Comparison of ENCODE assay signal across 26 cellular contexts in genomic region chr16:72369273-72369672, GRCh38.
DNase-seq lines count a peak whose midpoint lies in the region; ATAC-seq, FAIRE-seq and TF ChIP-seq lines count a peak whose summit lies in the region.
"Had no signal": no experiment of that assay in that cellular context is flagged by ENCODE, and none has a peak within 500 bp of the region (broad histone marks: within the 10 kb centered on the region; RNA-seq: fewer than 3 reads in every experiment).

No MANE protein-coding gene starts in this region.

- H3K27me3 ChIP-seq in trophoblast cell (ENCODE audit: insufficient read depth, low read length) (no peaks in the 10 kb centered on the region), MG63 (no peaks in the 10 kb centered on the region), dorsolateral prefrontal cortex (no peaks in the 10 kb centered on the region)
- H3K27me3 ChIP-seq: BE2C; BLaER1 treated with 17β-estradiol and CSF1 and Interleukin-3, amounts not matched to agents 10 nM and 100 nM had no signal

- no peak overlapping the region for H3K4me3 ChIP-seq in trophoblast cell (ENCODE audit: low read depth, low read length)
- no peak overlapping the region for H3K4me3 ChIP-seq in MG63
- H3K4me3 ChIP-seq in dorsolateral prefrontal cortex, result no peak overlapping the region
- H3K4me3 ChIP-seq: A549; BLaER1 treated with 17β-estradiol and CSF1 and Interleukin-3, amounts not matched to agents 10 nM and 100 nM; GM12878; HAP-1 had no signal

- DNase-seq in HTR-8/SVneo (ENCODE audit: insufficient read length, low spot score) (no peak), WTC11 (ENCODE audit: low spot score) (no peak), nephron progenitor cell (no peak), trophoblast cell (no peak), MG63 (no peak), dorsolateral prefrontal cortex (no peak), GM19238 (ENCODE audit: insufficient read length, low spot score) (no peak)
- DNase-seq in stimulated activated CD4-positive, alpha-beta T cell treated with anti-CD3 and anti-CD28 coated beads, Interleukin-12 subunit alpha, Interleukin-12 subunit beta, amount 100 ng/mL, for 4 hours, result no peak
- DNase-seq: 8988T; ACHN; AML-193; BE2C; CD4-positive, alpha-beta T cell; CD8-positive, alpha-beta memory T cell; DMS 273 treated with DMSO at 0.1 percent for 48 hours; DMS79; EL; GDM1; GOT3; HFFc6 had no signal

- H2AFZ ChIP-seq in trophoblast cell (ENCODE audit: insufficient read depth, low read length, poor library complexity), result no peak overlapping the region

- peaks cover 7 to 17% of the 10 kb centered on the region in 2 experiments for H3K4me1 ChIP-seq in trophoblast cell (ENCODE audit: control insufficient read depth in 1 of 2, insufficient read depth in 2 of 2, low read length in 2 of 2)

- no peak overlapping the region for H2AK5ac ChIP-seq in trophoblast cell (ENCODE audit: low read length)

- H2BK5ac ChIP-seq in trophoblast cell (ENCODE audit: low read depth, low read length, poor library complexity), result no peak overlapping the region

- no peaks in the 10 kb centered on the region for H3K79me2 ChIP-seq in trophoblast cell (ENCODE audit: control insufficient read depth, insufficient read depth, low read length, poor library complexity)

- no peak overlapping the region for H3K9ac ChIP-seq in trophoblast cell (ENCODE audit: low read length)
- H3K9ac ChIP-seq: BLaER1 treated with 17β-estradiol and CSF1 and Interleukin-3, amounts not matched to agents 10 nM and 100 nM had no signal

- H2BK120ac ChIP-seq in trophoblast cell (ENCODE audit: insufficient read depth, low read length, poor library complexity), result peak overlapping the region; percentile 37

- H3K27ac ChIP-seq in trophoblast cell (ENCODE audit: low read depth, low read length) (no peak overlapping the region), dorsolateral prefrontal cortex (no peak overlapping the region)
- H3K27ac ChIP-seq: A549; BLaER1 treated with 17β-estradiol and CSF1 and Interleukin-3, amounts not matched to agents 10 nM and 100 nM had no signal

- CTCF ChIA-PET in WTC11 (lab: Charles Lee), result no interaction called here

- H3K79me1 ChIP-seq in trophoblast cell (ENCODE audit: low read length), result peaks cover 4% of the 10 kb centered on the region

- H2BK12ac ChIP-seq in trophoblast cell (ENCODE audit: low read length), result peak overlapping the region; percentile 34

- H3K27me3 Mint-ChIP-seq in WTC11 (ENCODE audit: low read depth) (no peaks in the 10 kb centered on the region), nephron progenitor cell (ENCODE audit: low read depth, poor library complexity) (peaks cover 4% of the 10 kb centered on the region)
- H3K27me3 Mint-ChIP-seq: CD4-positive, alpha-beta T cell had no signal

- H3K4ac ChIP-seq in trophoblast cell (ENCODE audit: low read depth, low read length), result no peak overlapping the region

- POLR2A ChIA-PET in WTC11 (lab: Charles Lee), result no interaction called here

- no CpG with 5 or more reads among the region's 1 CpG for WGBS in trophoblast cell (ENCODE audit: extremely low coverage, insufficient coverage, insufficient read length)

- H3K36me3 ChIP-seq in trophoblast cell (ENCODE audit: control insufficient read depth in 1 of 2, insufficient read depth in 2 of 2, low read length in 2 of 2) (no peaks in the 10 kb centered on the region), MG63 (no peaks in the 10 kb centered on the region)
- H3K36me3 ChIP-seq: BE2C, HAP-1 had no signal

- no peak overlapping the region for H4K12ac ChIP-seq in trophoblast cell (ENCODE audit: low read depth, low read length)

- no peaks in the 10 kb centered on the region for H3K9me3 ChIP-seq in trophoblast cell (ENCODE audit: insufficient read depth, low read depth, low read length)
- no peaks in the 10 kb centered on the region for H3K9me3 ChIP-seq in MG63
- H3K9me3 ChIP-seq: BE2C, HAP-1 had no signal

- no peak overlapping the region for H4K8ac ChIP-seq in trophoblast cell (ENCODE audit: low read depth, low read length)

- H3K4me3 Mint-ChIP-seq in WTC11 (no peak overlapping the region), nephron progenitor cell (no peak overlapping the region)
- H3K4me3 Mint-ChIP-seq: CD14-positive monocyte; CD4-positive, alpha-beta T cell; CD8-positive, alpha-beta memory T cell; HFFc6 had no signal

- H3K14ac ChIP-seq in trophoblast cell (ENCODE audit: low read length), result no peak overlapping the region

- no peak overlapping the region for H3K18ac ChIP-seq in trophoblast cell (ENCODE audit: low read length)

- H3K36me3 Mint-ChIP-seq in WTC11, result no peaks in the 10 kb centered on the region
- H3K36me3 Mint-ChIP-seq in nephron progenitor cell (ENCODE audit: low read depth), result peaks cover 34% of the 10 kb centered on the region

- TF ChIP-seq CTCF in WTC11 (IDR thresholded peaks at IDR 0.05) (no peak), nephron progenitor cell (IDR thresholded peaks at IDR 0.05) (no peak), dorsolateral prefrontal cortex (IDR thresholded peaks at IDR 0.05 in 54 of 56, conservative IDR thresholded peaks at IDR 0.05 in 2 of 56; ENCODE audit: low read depth in 1 of 56, partially characterized antibody in 56 of 56) (no peak)

- peaks cover 3% of the 10 kb centered on the region; the same call in 1 of the 2 replicates for H3K9me3 Mint-ChIP-seq in WTC11
- H3K9me3 Mint-ChIP-seq in nephron progenitor cell, result peaks cover 29% of the 10 kb centered on the region
- H3K9me3 Mint-ChIP-seq: CD4-positive, alpha-beta T cell had no signal

- H3K4me1 Mint-ChIP-seq in WTC11 (peaks cover 45% of the 10 kb centered on the region), nephron progenitor cell (peaks cover 10% of the 10 kb centered on the region)
- H3K4me1 Mint-ChIP-seq: CD14-positive monocyte; CD8-positive, alpha-beta memory T cell had no signal

- H4K91ac ChIP-seq in trophoblast cell (ENCODE audit: low read depth, low read length), result no peak overlapping the region

- no peak overlapping the region for H3K23ac ChIP-seq in trophoblast cell (ENCODE audit: low read length)

- intact Hi-C loops in dorsolateral prefrontal cortex (cut with DNase I), result no loop called here

- H3K4me2 ChIP-seq in trophoblast cell (ENCODE audit: low read length), result no peak overlapping the region
- H3K4me2 ChIP-seq: A549; BLaER1 treated with 17β-estradiol and CSF1 and Interleukin-3, amounts not matched to agents 10 nM and 100 nM had no signal

- FAIRE-seq in HTR-8/SVneo (lab: Jason Lieb, UNC), result peak; percentile 74
- FAIRE-seq: A549, D721Med, GM12878 had no signal

- ATAC-seq in WTC11, result no peak
- ATAC-seq: A549, GM12878 had no signal

- peak overlapping the region; percentile 40; the same call in 1 of the 2 replicates for H3K27ac Mint-ChIP-seq in WTC11
- H3K27ac Mint-ChIP-seq in nephron progenitor cell, result peak overlapping the region; percentile 72
- H3K27ac Mint-ChIP-seq: CD4-positive, alpha-beta T cell; CD8-positive, alpha-beta memory T cell; HFFc6 had no signal

TF ChIP-seq in WTC11, 78 proteins besides CTCF, POLR2A, EP300 and RAD21:
- TF ChIP-seq CREM (CRISPR knock-in tag; IDR thresholded peaks at IDR 0.05) (no peak), TP53 (CRISPR knock-in tag; IDR thresholded peaks at IDR 0.05) (no peak), ZNF138 (CRISPR knock-in tag; conservative IDR thresholded peaks at IDR 0.05) (no peak), ETV6 (CRISPR knock-in tag; IDR thresholded peaks at IDR 0.05) (no peak), SOX15 (CRISPR knock-in tag; IDR thresholded peaks at IDR 0.05) (no peak), HMGXB4 (CRISPR knock-in tag; IDR thresholded peaks at IDR 0.05) (no peak), RORB (CRISPR knock-in tag; IDR thresholded peaks at IDR 0.05) (no peak)
- TF ChIP-seq, protein P1, sequence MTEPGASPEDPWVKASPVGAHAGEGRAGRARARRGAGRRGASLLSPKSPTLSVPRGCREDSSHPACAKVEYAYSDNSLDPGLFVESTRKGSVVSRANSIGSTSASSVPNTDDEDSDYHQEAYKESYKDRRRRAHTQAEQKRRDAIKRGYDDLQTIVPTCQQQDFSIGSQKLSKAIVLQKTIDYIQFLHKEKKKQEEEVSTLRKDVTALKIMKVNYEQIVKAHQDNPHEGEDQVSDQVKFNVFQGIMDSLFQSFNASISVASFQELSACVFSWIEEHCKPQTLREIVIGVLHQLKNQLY (CRISPR knock-in tag; IDR thresholded peaks at IDR 0.05), result no peak
- TF ChIP-seq, protein P2, sequence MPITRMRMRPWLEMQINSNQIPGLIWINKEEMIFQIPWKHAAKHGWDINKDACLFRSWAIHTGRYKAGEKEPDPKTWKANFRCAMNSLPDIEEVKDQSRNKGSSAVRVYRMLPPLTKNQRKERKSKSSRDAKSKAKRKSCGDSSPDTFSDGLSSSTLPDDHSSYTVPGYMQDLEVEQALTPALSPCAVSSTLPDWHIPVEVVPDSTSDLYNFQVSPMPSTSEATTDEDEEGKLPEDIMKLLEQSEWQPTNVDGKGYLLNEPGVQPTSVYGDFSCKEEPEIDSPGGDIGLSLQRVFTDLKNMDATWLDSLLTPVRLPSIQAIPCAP (CRISPR knock-in tag; IDR thresholded peaks at IDR 0.05), result no peak
